In genomic region chr2:25983735-25984134, GRCh38 we compare ENCODE assay signal across 20 cellular contexts. TPM values are rescaled to one million over a fixed set of nuclear protein-coding genes. Genes with fewer than 3 reads are reported as not detected.
DNase-seq lines count a peak whose midpoint lies in the region; ATAC-seq and TF ChIP-seq lines count a peak whose summit lies in the region.
"Had no signal": no experiment of that assay in that cellular context is flagged by ENCODE, and none has a peak within 500 bp of the region (broad histone marks: within the 10 kb centered on the region; RNA-seq: fewer than 3 reads in every experiment).

No MANE protein-coding gene starts in this region.

- POLR2A ChIA-PET in MCF 10A (lab: Yijun Ruan, JAX), result interaction anchor here (0.7 kb wide), 1 partner anchor 1175 kb away, joined by 3 read pairs; no protein-coding TSS in a partner anchor

- H3K27me3 Mint-ChIP-seq in MCF 10A (ENCODE audit: insufficient read depth, unreplicated experiment), result no peaks in the 10 kb centered on the region
- no peaks in the 10 kb centered on the region for H3K27me3 Mint-ChIP-seq in activated T-helper 2 cell treated with anti-CD3 and anti-CD28 coated beads, Interferon-gamma antibody, Interleukin-2, Interleukin-4, amounts not matched to agents 10 μg/mL and 5 μg/mL and 100 μg/mL, durations not matched to agents 14 hours and 24 hours and 36 hours (ENCODE audit: low read depth)
- H3K27me3 Mint-ChIP-seq in mesothelial cell of epicardium (ENCODE audit: low read depth), result no peaks in the 10 kb centered on the region
- no peaks in the 10 kb centered on the region for H3K27me3 Mint-ChIP-seq in stimulated activated memory B cell treated with anti-CD40 and anti-IgM and Interleukin-4, amounts not matched to agents 10 μg/mL and 1 μg/mL and 100 μg/mL, for 72 hours

- H3K4me1 Mint-ChIP-seq in MCF 10A (ENCODE audit: insufficient read depth, unreplicated experiment) (peaks cover 6% of the 10 kb centered on the region), mesothelial cell of epicardium (peaks cover 29% of the 10 kb centered on the region)
- peaks cover 13% of the 10 kb centered on the region for H3K4me1 Mint-ChIP-seq in activated T-helper 2 cell treated with anti-CD3 and anti-CD28 coated beads, Interferon-gamma antibody, Interleukin-2, Interleukin-4, amounts not matched to agents 10 μg/mL and 5 μg/mL and 100 μg/mL, durations not matched to agents 14 hours and 24 hours and 36 hours (ENCODE audit: low read depth)
- H3K4me1 Mint-ChIP-seq in stimulated activated memory B cell treated with anti-CD40 and anti-IgM and Interleukin-4, amounts not matched to agents 10 μg/mL and 1 μg/mL and 100 μg/mL, for 72 hours, result peaks cover 15% of the 10 kb centered on the region

- H3K9ac ChIP-seq in mammary epithelial cell (ENCODE audit: insufficient read depth, low read length), result no peak overlapping the region
- H3K9ac ChIP-seq: parathyroid adenoma had no signal

- no peak overlapping the region for H2AFZ ChIP-seq in mammary epithelial cell (ENCODE audit: low read depth, low read length)
- H2AFZ ChIP-seq: PC-9 had no signal

- ATAC-seq in stimulated activated memory B cell treated with anti-CD40 and anti-IgM and Interleukin-4, amounts not matched to agents 10 μg/mL and 1 μg/mL and 100 μg/mL, for 72 hours, result no peak
- ATAC-seq in HG02763 (IDR thresholded peaks at IDR 0.05; ENCODE audit: unreplicated experiment), result no peak
- no peak for ATAC-seq in GM21717 (IDR thresholded peaks at IDR 0.05; ENCODE audit: unreplicated experiment)
- ATAC-seq: activated CD4-positive, CD25-positive, alpha-beta regulatory T cell treated with anti-CD3 and anti-CD28 coated beads, Interleukin-2, amount 50 U/mL, for 24 hours; gastrocnemius medialis; left lung had no signal

- peaks cover 31% of the 10 kb centered on the region for H3K79me2 ChIP-seq in mammary epithelial cell (ENCODE audit: insufficient read depth, low read length)

- H3K36me3 ChIP-seq in mammary epithelial cell (ENCODE audit: insufficient read depth, low read length), result no peaks in the 10 kb centered on the region
- H3K36me3 ChIP-seq: gastrocnemius medialis, left lung had no signal

- no peaks in the 10 kb centered on the region for H4K20me1 ChIP-seq in mammary epithelial cell (ENCODE audit: insufficient read depth, low read length)

- dilution Hi-C loops in mammary epithelial cell (cut with HindIII; ENCODE audit: low sequenced_read_pairs), result no loop called here

- no peaks in the 10 kb centered on the region for H3K36me3 Mint-ChIP-seq in MCF 10A (ENCODE audit: insufficient read depth, unreplicated experiment)
- H3K36me3 Mint-ChIP-seq in activated T-helper 2 cell treated with anti-CD3 and anti-CD28 coated beads, Interferon-gamma antibody, Interleukin-2, Interleukin-4, amounts not matched to agents 10 μg/mL and 5 μg/mL and 100 μg/mL, durations not matched to agents 14 hours and 24 hours and 36 hours (ENCODE audit: low read depth), result no peaks in the 10 kb centered on the region
- H3K36me3 Mint-ChIP-seq in mesothelial cell of epicardium, result no peaks in the 10 kb centered on the region
- no peaks in the 10 kb centered on the region for H3K36me3 Mint-ChIP-seq in stimulated activated memory B cell treated with anti-CD40 and anti-IgM and Interleukin-4, amounts not matched to agents 10 μg/mL and 1 μg/mL and 100 μg/mL, for 72 hours

- intact Hi-C loops in MCF 10A (cut with micrococcal nuclease) (no loop called here), mammary epithelial cell (cut with micrococcal nuclease) (loop anchor here (2.0 kb wide), 1 partner anchor 33 kb away; no protein-coding TSS in a partner anchor)
- intact Hi-C loops in activated T-helper 2 cell treated with anti-CD3 and anti-CD28 coated beads, Interferon-gamma antibody, Interleukin-2, Interleukin-4, amounts not matched to agents 10 μg/mL and 5 μg/mL and 100 μg/mL, durations not matched to agents 14 hours and 24 hours and 36 hours (cut with micrococcal nuclease), result loop anchor here (5.0 kb wide), 1 partner anchor 49 kb away; the partner anchor contains the start of gene RAB10

- no peaks in the 10 kb centered on the region for H3K9me3 ChIP-seq in mammary epithelial cell (replicated peaks; ENCODE audit: insufficient read depth, low read length)
- H3K9me3 ChIP-seq: gastrocnemius medialis, left lung had no signal

- H3K4me2 ChIP-seq in mammary epithelial cell (ENCODE audit: insufficient read depth, low read depth, low read length), result no peak overlapping the region

- peaks cover 18% of the 10 kb centered on the region for H3K4me1 ChIP-seq in mammary epithelial cell (ENCODE audit: insufficient read depth, low read length)

- in situ Hi-C loops in mammary epithelial cell (cut with MboI; ENCODE audit: low sequenced_read_pairs in 2 of 2), result loop anchor here in 1 of 2 donors (10.0 kb wide), 1 partner anchor 161 kb away; no protein-coding TSS in a partner anchor

- H3K27ac Mint-ChIP-seq in MCF 10A (ENCODE audit: low read depth, unreplicated experiment), result no peak overlapping the region
- H3K27ac Mint-ChIP-seq in activated T-helper 2 cell treated with anti-CD3 and anti-CD28 coated beads, Interferon-gamma antibody, Interleukin-2, Interleukin-4, amounts not matched to agents 10 μg/mL and 5 μg/mL and 100 μg/mL, durations not matched to agents 14 hours and 24 hours and 36 hours, result no peak overlapping the region
- peak overlapping the region; percentile 19 for H3K27ac Mint-ChIP-seq in mesothelial cell of epicardium
- peak overlapping the region; percentile 58 for H3K27ac Mint-ChIP-seq in stimulated activated memory B cell treated with anti-CD40 and anti-IgM and Interleukin-4, amounts not matched to agents 10 μg/mL and 1 μg/mL and 100 μg/mL, for 72 hours
- H3K27ac Mint-ChIP-seq: HFFc6 had no signal

- CTCF ChIA-PET in MCF 10A (lab: Yijun Ruan, JAX), result no interaction called here
- CTCF ChIA-PET in mammary epithelial cell (lab: Charles Lee; ENCODE audit: low non-redundant PET), result interaction anchor here (0.5 kb wide), 1 partner anchor 27 kb away, joined by 6 read pairs; no protein-coding TSS in a partner anchor

- BruUV-seq in MCF 10A (replicated peaks; lab: Mats Ljungman, UMichigan), result no TSS peak
- BruUV-seq in mammary epithelial cell (replicated peaks; lab: Mats Ljungman, UMichigan), result no TSS peak

- H3K4me3 ChIP-seq in mammary epithelial cell (replicated peaks in 1 of 3; ENCODE audit: insufficient read depth in 1 of 3, low read depth in 2 of 3, low read length in 3 of 3), result no peak overlapping the region
- H3K4me3 ChIP-seq: PC-9 had no signal

- no peak for DNase-seq in MCF 10A (ENCODE audit: unreplicated experiment)
- no peak for DNase-seq in mammary epithelial cell
- DNase-seq in activated T-helper 2 cell treated with anti-CD3 and anti-CD28 coated beads, Interferon-gamma antibody, Interleukin-2, Interleukin-4, amounts not matched to agents 10 μg/mL and 5 μg/mL and 100 μg/mL, durations not matched to agents 14 hours and 24 hours and 36 hours (ENCODE audit: low spot score), result no peak
- no peak for DNase-seq in mesothelial cell of epicardium (ENCODE audit: low spot score in 2 of 2, unreplicated experiment in 2 of 2)
- no peak for DNase-seq in NCI-H2029 (lab: John Stamatoyannopoulos, UW)
- DNase-seq: erythroblast; gastrocnemius medialis; HFFc6; Karpas-422; left lung; NCI-H1092 treated with DMSO at 0.1 percent for 48 hours; NCI-H774; PC-9; stimulated activated CD4-positive, alpha-beta T cell treated with anti-CD3 and anti-CD28 coated beads, Interleukin-4, amount 100 ng/mL, for 24 hours; T-helper 9 cell had no signal

- H3K9me3 Mint-ChIP-seq in MCF 10A (ENCODE audit: unreplicated experiment) (no peaks in the 10 kb centered on the region), mesothelial cell of epicardium (no peaks in the 10 kb centered on the region)
- H3K9me3 Mint-ChIP-seq in activated T-helper 2 cell treated with anti-CD3 and anti-CD28 coated beads, Interferon-gamma antibody, Interleukin-2, Interleukin-4, amounts not matched to agents 10 μg/mL and 5 μg/mL and 100 μg/mL, durations not matched to agents 14 hours and 24 hours and 36 hours, result no peaks in the 10 kb centered on the region
- no peaks in the 10 kb centered on the region for H3K9me3 Mint-ChIP-seq in stimulated activated memory B cell treated with anti-CD40 and anti-IgM and Interleukin-4, amounts not matched to agents 10 μg/mL and 1 μg/mL and 100 μg/mL, for 72 hours
- H3K9me3 Mint-ChIP-seq: HFFc6 had no signal

- peak overlapping the region; percentile 84 for H3K4me3 Mint-ChIP-seq in MCF 10A (ENCODE audit: unreplicated experiment)
- peak overlapping the region; percentile 75 for H3K4me3 Mint-ChIP-seq in activated T-helper 2 cell treated with anti-CD3 and anti-CD28 coated beads, Interferon-gamma antibody, Interleukin-2, Interleukin-4, amounts not matched to agents 10 μg/mL and 5 μg/mL and 100 μg/mL, durations not matched to agents 14 hours and 24 hours and 36 hours (ENCODE audit: low read depth)
- H3K4me3 Mint-ChIP-seq in mesothelial cell of epicardium, result peak overlapping the region; percentile 84
- H3K4me3 Mint-ChIP-seq in stimulated activated memory B cell treated with anti-CD40 and anti-IgM and Interleukin-4, amounts not matched to agents 10 μg/mL and 1 μg/mL and 100 μg/mL, for 72 hours, result peak overlapping the region; percentile 80

- TF ChIP-seq CTCF in MCF 10A (IDR thresholded peaks at IDR 0.05; ENCODE audit: unreplicated experiment) (no peak), mammary epithelial cell (conservative IDR thresholded peaks at IDR 0.05 in 1 of 2, IDR thresholded peaks at IDR 0.05 in 1 of 2; ENCODE audit: extremely low read depth in 1 of 2, insufficient read depth in 1 of 2, low read depth in 1 of 2, low read length in 2 of 2) (no peak), mesothelial cell of epicardium (IDR thresholded peaks at IDR 0.05; ENCODE audit: unreplicated experiment) (no peak)

- H3K27ac ChIP-seq in mammary epithelial cell (ENCODE audit: insufficient read depth, low read depth, low read length), result no peak overlapping the region
- H3K27ac ChIP-seq: left lung, parathyroid adenoma, PC-9 had no signal

- no peaks in the 10 kb centered on the region for H3K27me3 ChIP-seq in mammary epithelial cell (ENCODE audit: insufficient read depth, low read length)
- H3K27me3 ChIP-seq: gastrocnemius medialis, left lung had no signal

RNA-seq across cellular contexts. Expression of gene KIF3C, which starts 1.4 kb away (rescaled TPM):
- total RNA-seq in MCF 10A (2022) (0.91 and 2.0 TPM in 2 replicates), mammary epithelial cell (10 to 100 TPM; 30.7 to 35.3 TPM), mesothelial cell of epicardium (31.9 to 39.5 TPM (median 39.5 TPM) in 3 replicates)
- 9.1 TPM for polyA plus RNA-seq in mammary epithelial cell
- polyA minus RNA-seq in mammary epithelial cell, result 30.3 TPM
- 13.4 and 15.2 TPM in 2 replicates for total RNA-seq in activated T-helper 2 cell treated with anti-CD3 and anti-CD28 coated beads, Interferon-gamma antibody, Interleukin-2, Interleukin-4, amounts not matched to agents 10 μg/mL and 5 μg/mL and 100 μg/mL, durations not matched to agents 14 hours and 24 hours and 36 hours

RNA-seq across cellular contexts. Expression of gene RAB10, which starts 50.1 kb away (rescaled TPM):
- total RNA-seq in MCF 10A (2022), result 139 and 147 TPM in 2 replicates
- total RNA-seq in mammary epithelial cell, result 100 to 1,000 TPM; 127 to 188 TPM
- 94.8 TPM for polyA plus RNA-seq in mammary epithelial cell
- 49.8 TPM for polyA minus RNA-seq in mammary epithelial cell
- total RNA-seq in activated T-helper 2 cell treated with anti-CD3 and anti-CD28 coated beads, Interferon-gamma antibody, Interleukin-2, Interleukin-4, amounts not matched to agents 10 μg/mL and 5 μg/mL and 100 μg/mL, durations not matched to agents 14 hours and 24 hours and 36 hours, result 134 and 140 TPM in 2 replicates
- 86.5 to 90.6 TPM (median 90.2 TPM) in 3 replicates for total RNA-seq in mesothelial cell of epicardium

Comparison
In these comparisons a context has a peak if more than half of its experiments do, and no peak if none do; other contexts are left out.
1. H3K27ac Mint-ChIP-seq: peak in mesothelial cell of epicardium (single experiment) and stimulated activated memory B cell treated with anti-CD40 and anti-IgM and Interleukin-4, amounts not matched to agents 10 μg/mL and 1 μg/mL and 100 μg/mL, for 72 hours (single experiment); none in MCF 10A (single experiment) and activated T-helper 2 cell treated with anti-CD3 and anti-CD28 coated beads, Interferon-gamma antibody, Interleukin-2, Interleukin-4, amounts not matched to agents 10 μg/mL and 5 μg/mL and 100 μg/mL, durations not matched to agents 14 hours and 24 hours and 36 hours (single experiment).
2. Peak in every context shown above with its lines, with median percentiles within 50 percentile points of each other: H3K4me3 Mint-ChIP-seq.